In the genomic region with DNA sequence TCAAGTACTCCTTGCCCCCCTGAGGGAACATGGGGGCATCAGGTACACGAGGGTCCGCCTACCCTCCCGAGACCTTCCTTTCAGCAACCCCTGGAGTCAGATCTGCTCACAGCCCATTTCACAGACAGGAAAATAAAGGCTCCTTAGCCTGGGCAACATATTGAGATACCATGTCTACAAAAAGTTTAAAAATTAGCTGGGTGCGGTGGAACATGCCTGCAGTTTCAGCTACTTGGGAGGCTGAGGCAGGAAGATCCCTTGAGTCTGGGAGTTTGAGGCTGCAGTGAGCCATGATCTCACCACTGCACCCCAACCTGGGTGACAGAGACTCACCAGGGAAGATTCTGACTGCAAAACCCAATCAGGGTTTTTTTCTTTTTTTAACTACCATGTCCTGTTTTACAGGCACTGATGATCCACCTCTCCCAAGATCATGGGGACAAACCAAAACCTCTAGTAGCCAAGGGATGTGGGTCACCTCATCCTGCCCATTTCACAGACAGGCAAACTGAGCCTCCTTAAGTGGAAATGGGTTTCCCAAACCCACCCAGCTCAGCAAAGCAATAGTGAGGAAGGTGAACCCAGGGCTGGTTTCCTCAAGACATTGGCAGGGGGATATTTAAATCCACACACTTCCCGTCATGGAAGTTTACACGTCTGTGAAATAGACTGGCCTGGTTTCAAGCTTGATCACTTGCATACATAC, we compare ENCODE assay signal across 29 cellular contexts. TPM values are rescaled to one million over a fixed set of nuclear protein-coding genes. Genes with fewer than 3 reads are reported as not detected.
"Had no signal": no experiment of that assay in that cellular context is flagged by ENCODE, and none has a peak within 500 bp of the region (broad histone marks: within the 10 kb centered on the region; RNA-seq: fewer than 3 reads in every experiment).

No MANE protein-coding gene starts in this region.

- H3K9me3 Mint-ChIP-seq: activated B cell treated with CpG ODN at 0.5 μM for 24 hours; activated naive CD8-positive, alpha-beta T cell treated with anti-CD3 and anti-CD28 coated beads, Interleukin-2, amount 50 U/mL, for 24 hours; activated T-helper 1 cell treated with anti-CD3 and anti-CD28 coated beads, Interleukin-12 subunit alpha, Interleukin-12 subunit beta, Interleukin-2, Interleukin-4 antibody, amounts not matched to agents 30 ng/mL and 10 ng/mL and 1 ng/mL, durations not matched to agents 14 hours and 24 hours and 36 hours; dendritic cell treated with granulocyte-macrophage colony-stimulating factor and Interleukin-4, amounts not matched to agents 40 ng/mL and 50 ng/mL, for 4 days; memory B cell; nephron had no signal

- H3K9me3 ChIP-seq: heart left ventricle, upper lobe of left lung had no signal

- H3K36me3 Mint-ChIP-seq: brain, memory B cell had no signal

- ATAC-seq: activated CD4-positive, alpha-beta T cell treated with anti-CD3 and anti-CD28 coated beads for 36 hours; activated CD8-positive, alpha-beta memory T cell treated with anti-CD3 and anti-CD28 coated beads, Interleukin-2, amount 10 ng/mL, durations not matched to agents 7 days and 5 days; activated naive CD8-positive, alpha-beta T cell treated with anti-CD3 and anti-CD28 coated beads, Interleukin-2, amount 50 U/mL, for 24 hours; right cardiac atrium; stimulated activated naive CD8-positive, alpha-beta T cell treated with anti-CD3 and anti-CD28 coated beads, Interleukin-15, Interleukin-2, amounts not matched to agents 100 U/mL and 50 U/mL, for 24 hours had no signal

- H3K9ac ChIP-seq: parathyroid adenoma had no signal

- H3K27ac ChIP-seq: heart left ventricle, parathyroid adenoma, upper lobe of left lung had no signal

- DNase-seq: activated B cell treated with CpG ODN at 0.5 μM for 24 hours; activated CD4-positive, alpha-beta T cell treated with anti-CD3 and anti-CD28 coated beads for 36 hours; activated CD4-positive, alpha-beta T cell treated with anti-CD3 and anti-CD28 coated beads, Interleukin-2, amount 50 U/mL, for 4 hours; activated CD8-positive, alpha-beta memory T cell treated with anti-CD3 and anti-CD28 coated beads, Interleukin-2, amount 10 ng/mL, durations not matched to agents 7 days and 5 days; activated gamma-delta T cell; activated naive CD4-positive, alpha-beta T cell treated with anti-CD3 and anti-CD28 coated beads, Interleukin-2, amount 50 U/mL, for 16 hours; activated naive CD8-positive, alpha-beta T cell treated with anti-CD3 and anti-CD28 coated beads, Interleukin-2, amount 50 U/mL, for 24 hours; activated T-cell treated with anti-CD3 and anti-CD28 coated beads for 4 hours; anterior cingulate cortex; caudate nucleus; effector CD4-positive, alpha-beta T cell; heart left ventricle; stimulated activated CD4-positive, alpha-beta T cell treated with anti-CD3 and anti-CD28 coated beads, Interleukin-12 subunit alpha, Interleukin-12 subunit beta, amount 100 ng/mL, for 4 hours; stimulated activated CD4-positive, alpha-beta T cell treated with anti-CD3 and anti-CD28 coated beads, Interleukin-4, amount 100 ng/mL, for 4 hours; stimulated activated naive CD8-positive, alpha-beta T cell treated with anti-CD3 and anti-CD28 coated beads, Interleukin-15, Interleukin-2, amounts not matched to agents 100 U/mL and 50 U/mL, for 24 hours; T1000; upper lobe of left lung had no signal

- FAIRE-seq: endometrium, islet of Langerhans had no signal

- H3K4me3 Mint-ChIP-seq: activated B cell treated with CpG ODN at 0.5 μM for 24 hours; activated CD4-positive, alpha-beta T cell treated with anti-CD3 and anti-CD28 coated beads for 36 hours; activated CD8-positive, alpha-beta memory T cell treated with anti-CD3 and anti-CD28 coated beads, Interleukin-2, amount 10 ng/mL, durations not matched to agents 7 days and 5 days; activated naive CD8-positive, alpha-beta T cell treated with anti-CD3 and anti-CD28 coated beads, Interleukin-2, amount 50 U/mL, for 24 hours; activated T-helper 1 cell treated with anti-CD3 and anti-CD28 coated beads, Interleukin-12 subunit alpha, Interleukin-12 subunit beta, Interleukin-2, Interleukin-4 antibody, amounts not matched to agents 30 ng/mL and 10 ng/mL and 1 ng/mL, durations not matched to agents 14 hours and 24 hours and 36 hours; brain; dendritic cell treated with granulocyte-macrophage colony-stimulating factor and Interleukin-4, amounts not matched to agents 40 ng/mL and 50 ng/mL, for 4 days; memory B cell; nephron had no signal

- H3K79me2 ChIP-seq: parathyroid adenoma had no signal

- H3K36me3 ChIP-seq: heart left ventricle, upper lobe of left lung had no signal

- H3K27ac Mint-ChIP-seq: activated B cell treated with CpG ODN at 0.5 μM for 24 hours; activated CD4-positive, alpha-beta T cell treated with anti-CD3 and anti-CD28 coated beads for 36 hours; activated CD8-positive, alpha-beta memory T cell treated with anti-CD3 and anti-CD28 coated beads, Interleukin-2, amount 10 ng/mL, durations not matched to agents 7 days and 5 days; activated naive CD8-positive, alpha-beta T cell treated with anti-CD3 and anti-CD28 coated beads, Interleukin-2, amount 50 U/mL, for 24 hours; activated T-helper 1 cell treated with anti-CD3 and anti-CD28 coated beads, Interleukin-12 subunit alpha, Interleukin-12 subunit beta, Interleukin-2, Interleukin-4 antibody, amounts not matched to agents 30 ng/mL and 10 ng/mL and 1 ng/mL, durations not matched to agents 14 hours and 24 hours and 36 hours; dendritic cell treated with granulocyte-macrophage colony-stimulating factor and Interleukin-4, amounts not matched to agents 40 ng/mL and 50 ng/mL, for 4 days; memory B cell; nephron had no signal

- H3K4me3 ChIP-seq: heart left ventricle, upper lobe of left lung had no signal

- H3K27me3 ChIP-seq: heart left ventricle, upper lobe of left lung had no signal

- H2AFZ ChIP-seq: parathyroid adenoma had no signal

- H3K4me1 ChIP-seq: parathyroid adenoma had no signal

- H3K27me3 Mint-ChIP-seq: activated B cell treated with CpG ODN at 0.5 μM for 24 hours; activated CD4-positive, alpha-beta T cell treated with anti-CD3 and anti-CD28 coated beads for 36 hours; activated CD8-positive, alpha-beta memory T cell treated with anti-CD3 and anti-CD28 coated beads, Interleukin-2, amount 10 ng/mL, durations not matched to agents 7 days and 5 days; activated naive CD8-positive, alpha-beta T cell treated with anti-CD3 and anti-CD28 coated beads, Interleukin-2, amount 50 U/mL, for 24 hours; memory B cell had no signal

RNA-seq across cellular contexts. Expression of gene AP1M2, which starts 11.9 kb away (rescaled TPM):
- total RNA-seq: activated B cell treated with CpG ODN at 0.5 μM for 24 hours; activated CD4-positive, alpha-beta T cell treated with anti-CD3 and anti-CD28 coated beads for 36 hours; activated CD8-positive, alpha-beta memory T cell treated with anti-CD3 and anti-CD28 coated beads, Interleukin-2, amount 10 ng/mL, durations not matched to agents 7 days and 5 days; activated T-helper 1 cell treated with anti-CD3 and anti-CD28 coated beads, Interleukin-12 subunit alpha, Interleukin-12 subunit beta, Interleukin-2, Interleukin-4 antibody, amounts not matched to agents 30 ng/mL and 10 ng/mL and 1 ng/mL, durations not matched to agents 14 hours and 24 hours and 36 hours; myocyte; pulmonary artery endothelial cell; right cardiac atrium; T-helper 1 cell treated with Interleukin-12 subunit alpha and Interleukin-12 subunit beta and Interleukin-4 antibody, amounts not matched to agents 30 ng/mL and 1 ng/mL, for 36 hours had no signal
- polyA plus RNA-seq: heart left ventricle had no signal
